In the genomic region with DNA sequence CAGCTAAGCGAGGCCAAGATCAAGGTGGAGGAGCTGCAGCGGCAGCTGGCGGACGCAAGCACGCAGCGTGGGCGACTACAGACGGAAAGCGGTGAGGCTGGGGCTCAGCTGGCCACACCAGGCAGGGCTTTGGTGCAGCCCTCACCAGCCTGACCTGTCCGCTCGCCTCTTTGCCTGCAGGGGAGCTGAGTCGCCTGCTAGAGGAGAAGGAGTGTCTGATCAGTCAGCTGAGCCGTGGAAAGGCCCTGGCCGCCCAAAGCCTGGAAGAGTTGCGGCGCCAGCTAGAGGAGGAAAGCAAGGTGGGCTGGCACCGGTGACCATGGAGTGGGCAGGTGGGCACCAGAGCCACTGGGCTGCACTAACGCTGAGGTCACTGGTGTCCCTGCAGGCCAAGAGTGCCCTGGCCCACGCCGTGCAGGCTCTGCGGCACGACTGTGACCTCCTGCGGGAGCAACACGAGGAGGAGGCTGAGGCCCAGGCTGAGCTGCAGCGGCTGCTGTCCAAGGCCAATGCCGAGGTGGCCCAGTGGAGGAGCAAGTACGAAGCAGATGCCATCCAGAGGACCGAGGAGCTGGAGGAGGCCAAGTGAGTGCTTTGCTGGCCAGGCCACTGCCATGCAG, we compare ENCODE assay signal across 2 cellular contexts.
TF ChIP-seq lines count a peak whose summit lies in the region.

No MANE protein-coding gene starts in this region.

TF ChIP-seq in HepG2, 621 proteins besides CTCF, POLR2A, EP300 and RAD21 (continues in another document):
- TF ChIP-seq RBM22 (optimal IDR thresholded peaks at IDR 0.05; ENCODE audit: low read length) = peak; percentile 20
- no peak for TF ChIP-seq ZNF549 (CRISPR knock-in tag; IDR thresholded peaks at IDR 0.05)
- no peak for TF ChIP-seq ZNF709 (CRISPR knock-in tag; IDR thresholded peaks at IDR 0.05)
- peak; percentile 7; the same call in 1 of the 2 replicates for TF ChIP-seq ZNF768 (CRISPR knock-in tag; IDR thresholded peaks at IDR 0.05)
- TF ChIP-seq ZNF564 (CRISPR knock-in tag; IDR thresholded peaks at IDR 0.05) = no peak
- TF ChIP-seq, protein P1, sequence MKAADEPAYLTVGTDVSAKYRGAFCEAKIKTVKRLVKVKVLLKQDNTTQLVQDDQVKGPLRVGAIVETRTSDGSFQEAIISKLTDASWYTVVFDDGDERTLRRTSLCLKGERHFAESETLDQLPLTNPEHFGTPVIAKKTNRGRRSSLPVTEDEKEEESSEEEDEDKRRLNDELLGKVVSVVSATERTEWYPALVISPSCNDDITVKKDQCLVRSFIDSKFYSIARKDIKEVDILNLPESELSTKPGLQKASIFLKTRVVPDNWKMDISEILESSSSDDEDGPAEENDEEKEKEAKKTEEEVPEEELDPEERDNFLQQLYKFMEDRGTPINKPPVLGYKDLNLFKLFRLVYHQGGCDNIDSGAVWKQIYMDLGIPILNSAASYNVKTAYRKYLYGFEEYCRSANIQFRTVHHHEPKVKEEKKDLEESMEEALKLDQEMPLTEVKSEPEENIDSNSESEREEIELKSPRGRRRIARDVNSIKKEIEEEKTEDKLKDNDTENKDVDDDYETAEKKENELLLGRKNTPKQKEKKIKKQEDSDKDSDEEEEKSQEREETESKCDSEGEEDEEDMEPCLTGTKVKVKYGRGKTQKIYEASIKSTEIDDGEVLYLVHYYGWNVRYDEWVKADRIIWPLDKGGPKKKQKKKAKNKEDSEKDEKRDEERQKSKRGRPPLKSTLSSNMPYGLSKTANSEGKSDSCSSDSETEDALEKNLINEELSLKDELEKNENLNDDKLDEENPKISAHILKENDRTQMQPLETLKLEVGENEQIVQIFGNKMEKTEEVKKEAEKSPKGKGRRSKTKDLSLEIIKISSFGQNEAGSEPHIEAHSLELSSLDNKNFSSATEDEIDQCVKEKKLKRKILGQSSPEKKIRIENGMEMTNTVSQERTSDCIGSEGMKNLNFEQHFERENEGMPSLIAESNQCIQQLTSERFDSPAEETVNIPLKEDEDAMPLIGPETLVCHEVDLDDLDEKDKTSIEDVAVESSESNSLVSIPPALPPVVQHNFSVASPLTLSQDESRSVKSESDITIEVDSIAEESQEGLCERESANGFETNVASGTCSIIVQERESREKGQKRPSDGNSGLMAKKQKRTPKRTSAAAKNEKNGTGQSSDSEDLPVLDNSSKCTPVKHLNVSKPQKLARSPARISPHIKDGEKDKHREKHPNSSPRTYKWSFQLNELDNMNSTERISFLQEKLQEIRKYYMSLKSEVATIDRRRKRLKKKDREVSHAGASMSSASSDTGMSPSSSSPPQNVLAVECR (CRISPR knock-in tag; IDR thresholded peaks at IDR 0.05; ENCODE audit: borderline replicate concordance) = 0 out of 2 replicates have a peak, but pooled peaks have one; percentile 13
- TF ChIP-seq, protein P2, sequence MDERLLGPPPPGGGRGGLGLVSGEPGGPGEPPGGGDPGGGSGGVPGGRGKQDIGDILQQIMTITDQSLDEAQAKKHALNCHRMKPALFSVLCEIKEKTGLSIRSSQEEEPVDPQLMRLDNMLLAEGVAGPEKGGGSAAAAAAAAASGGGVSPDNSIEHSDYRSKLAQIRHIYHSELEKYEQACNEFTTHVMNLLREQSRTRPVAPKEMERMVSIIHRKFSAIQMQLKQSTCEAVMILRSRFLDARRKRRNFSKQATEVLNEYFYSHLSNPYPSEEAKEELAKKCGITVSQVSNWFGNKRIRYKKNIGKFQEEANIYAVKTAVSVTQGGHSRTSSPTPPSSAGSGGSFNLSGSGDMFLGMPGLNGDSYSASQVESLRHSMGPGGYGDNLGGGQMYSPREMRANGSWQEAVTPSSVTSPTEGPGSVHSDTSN (CRISPR knock-in tag; IDR thresholded peaks at IDR 0.05) = no peak
- TF ChIP-seq SPEN (CRISPR knock-in tag; IDR thresholded peaks at IDR 0.05; ENCODE audit: low read depth) = 0 out of 2 replicates have a peak, but pooled peaks have one; percentile 12
- no peak for TF ChIP-seq ZKSCAN8 (CRISPR knock-in tag; IDR thresholded peaks at IDR 0.05; ENCODE audit: borderline replicate concordance)
- TF ChIP-seq GABPB1 (CRISPR knock-in tag; IDR thresholded peaks at IDR 0.05) = peak; percentile 8; the same call in 1 of the 2 replicates
- 0 out of 2 replicates have a peak, but pooled peaks have one; percentile 60 for TF ChIP-seq ZSCAN21 (CRISPR knock-in tag; IDR thresholded peaks at IDR 0.05; ENCODE audit: borderline replicate concordance)
- TF ChIP-seq, protein P3, sequence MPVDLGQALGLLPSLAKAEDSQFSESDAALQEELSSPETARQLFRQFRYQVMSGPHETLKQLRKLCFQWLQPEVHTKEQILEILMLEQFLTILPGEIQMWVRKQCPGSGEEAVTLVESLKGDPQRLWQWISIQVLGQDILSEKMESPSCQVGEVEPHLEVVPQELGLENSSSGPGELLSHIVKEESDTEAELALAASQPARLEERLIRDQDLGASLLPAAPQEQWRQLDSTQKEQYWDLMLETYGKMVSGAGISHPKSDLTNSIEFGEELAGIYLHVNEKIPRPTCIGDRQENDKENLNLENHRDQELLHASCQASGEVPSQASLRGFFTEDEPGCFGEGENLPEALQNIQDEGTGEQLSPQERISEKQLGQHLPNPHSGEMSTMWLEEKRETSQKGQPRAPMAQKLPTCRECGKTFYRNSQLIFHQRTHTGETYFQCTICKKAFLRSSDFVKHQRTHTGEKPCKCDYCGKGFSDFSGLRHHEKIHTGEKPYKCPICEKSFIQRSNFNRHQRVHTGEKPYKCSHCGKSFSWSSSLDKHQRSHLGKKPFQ (CRISPR knock-in tag; IDR thresholded peaks at IDR 0.05; ENCODE audit: insufficient replicate concordance) = no peak
- TF ChIP-seq HNRNPL (IDR thresholded peaks at IDR 0.05; ENCODE audit: low read depth, low read length) = 0 out of 2 replicates have a peak, but pooled peaks have one; percentile 64
- no peak for TF ChIP-seq ZNF20 (CRISPR knock-in tag; IDR thresholded peaks at IDR 0.05)
- TF ChIP-seq ZNF589 (CRISPR knock-in tag; conservative IDR thresholded peaks at IDR 0.05) = no peak
- TF ChIP-seq TAF15 (IDR thresholded peaks at IDR 0.05; ENCODE audit: low read depth, low read length, poor library complexity, severe bottlenecking) = no peak
- peak; percentile 8 for TF ChIP-seq XRCC5 (optimal IDR thresholded peaks at IDR 0.05; ENCODE audit: low read length)
- no peak for TF ChIP-seq MAF1 (CRISPR knock-in tag; IDR thresholded peaks at IDR 0.05; ENCODE audit: borderline replicate concordance)

TF ChIP-seq in WTC11, 78 proteins besides CTCF, POLR2A, EP300 and RAD21:
- TF ChIP-seq, protein P4, sequence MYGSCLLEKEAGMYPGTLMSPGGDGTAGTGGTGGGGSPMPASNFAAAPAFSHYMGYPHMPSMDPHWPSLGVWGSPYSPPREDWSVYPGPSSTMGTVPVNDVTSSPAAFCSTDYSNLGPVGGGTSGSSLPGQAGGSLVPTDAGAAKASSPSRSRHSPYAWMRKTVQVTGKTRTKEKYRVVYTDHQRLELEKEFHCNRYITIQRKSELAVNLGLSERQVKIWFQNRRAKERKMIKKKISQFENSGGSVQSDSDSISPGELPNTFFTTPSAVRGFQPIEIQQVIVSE (CRISPR knock-in tag; IDR thresholded peaks at IDR 0.05; ENCODE audit: borderline replicate concordance) = no peak
- TF ChIP-seq, protein P5, sequence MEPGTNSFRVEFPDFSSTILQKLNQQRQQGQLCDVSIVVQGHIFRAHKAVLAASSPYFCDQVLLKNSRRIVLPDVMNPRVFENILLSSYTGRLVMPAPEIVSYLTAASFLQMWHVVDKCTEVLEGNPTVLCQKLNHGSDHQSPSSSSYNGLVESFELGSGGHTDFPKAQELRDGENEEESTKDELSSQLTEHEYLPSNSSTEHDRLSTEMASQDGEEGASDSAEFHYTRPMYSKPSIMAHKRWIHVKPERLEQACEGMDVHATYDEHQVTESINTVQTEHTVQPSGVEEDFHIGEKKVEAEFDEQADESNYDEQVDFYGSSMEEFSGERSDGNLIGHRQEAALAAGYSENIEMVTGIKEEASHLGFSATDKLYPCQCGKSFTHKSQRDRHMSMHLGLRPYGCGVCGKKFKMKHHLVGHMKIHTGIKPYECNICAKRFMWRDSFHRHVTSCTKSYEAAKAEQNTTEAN (CRISPR knock-in tag; IDR thresholded peaks at IDR 0.05) = 0 out of 2 replicates have a peak, but pooled peaks have one; percentile 52
